ENCODE assay signal across 11 cellular contexts in genomic region chr4:71550220-71551190, GRCh38.
DNase-seq lines count a peak whose midpoint lies in the region; ATAC-seq and TF ChIP-seq lines count a peak whose summit lies in the region.
"Had no signal": no experiment of that assay in that cellular context is flagged by ENCODE, and none has a peak within 500 bp of the region (broad histone marks: within the 10 kb centered on the region; RNA-seq: fewer than 3 reads in every experiment).

No MANE protein-coding gene starts in this region.

- H3K27me3 ChIP-seq in PC-3 (ENCODE audit: low read length) = no peaks in the 10 kb centered on the region

- no peak overlapping the region for H3K27ac ChIP-seq in PC-3 (ENCODE audit: low read length)

- no peaks in the 10 kb centered on the region for H3K9me3 ChIP-seq in PC-3 (ENCODE audit: low read length)

- BruUV-seq in PC-3 (replicated peaks; lab: Mats Ljungman, UMichigan) = no TSS peak

- H3K4me1 ChIP-seq in PC-3 (ENCODE audit: insufficient read depth, low read length) = peaks cover 14% of the 10 kb centered on the region

- H3K79me2 ChIP-seq in PC-3 (ENCODE audit: low read length) = no peaks in the 10 kb centered on the region

- no peaks in the 10 kb centered on the region for H3F3A ChIP-seq in PC-3 (ENCODE audit: low read length, unreplicated experiment)

- intact Hi-C loops in PC-3 (cut with micrococcal nuclease) = loop anchor here (5.0 kb wide), 3 partner anchors 93 to 498 kb away; no protein-coding TSS in a partner anchor
- intact Hi-C loops in sciatic nerve (cut with DNase I) = no loop called here

- H2AFZ ChIP-seq in PC-3 (ENCODE audit: low read length) = 0 out of 2 replicates have a peak overlapping the region, but pooled peaks have one; percentile 16

- peak; percentile 66 for DNase-seq in PC-3
- peak in 1 of 2 donors; percentile 15 for DNase-seq in foreskin fibroblast
- DNase-seq in skeletal muscle cell (ENCODE audit: low read depth) = peak; percentile 30
- no peak for DNase-seq in sciatic nerve (ENCODE audit: low spot score)
- no peak for DNase-seq in NCI-H187 (lab: John Stamatoyannopoulos, UW)
- DNase-seq: activated CD4-positive, alpha-beta T cell treated with anti-CD3 and anti-CD28 coated beads for 1 hour; naive thymus-derived CD8-positive, alpha-beta T cell; NCI-H1048 had no signal

- POLR2A ChIA-PET in PC-3 (lab: Charles Lee; ENCODE audit: unreplicated experiment) = interaction anchor here (0.6 kb wide), 1 partner anchor 57 kb away, joined by 3 read pairs; no protein-coding TSS in a partner anchor

- ATAC-seq in GM18909 (IDR thresholded peaks at IDR 0.05; ENCODE audit: poor library complexity, unreplicated experiment) (peak; percentile 61), PC-3 (peak; percentile 67), GM19324 (IDR thresholded peaks at IDR 0.05; ENCODE audit: low FRiP score, unreplicated experiment) (no peak), sciatic nerve (no peak), GM21529 (IDR thresholded peaks at IDR 0.05; ENCODE audit: unreplicated experiment) (no peak)
- ATAC-seq: naive thymus-derived CD8-positive, alpha-beta T cell had no signal

- no peak overlapping the region for H3K9ac ChIP-seq in PC-3 (ENCODE audit: low read length)

- TF ChIP-seq CTCF in PC-3 (conservative IDR thresholded peaks at IDR 0.05; ENCODE audit: low read depth, low read length) (peak; percentile 52), foreskin fibroblast (IDR thresholded peaks at IDR 0.05; ENCODE audit: low read depth, low read length) (peak; percentile 35)

- H3K4me3 ChIP-seq in PC-3 (ENCODE audit: low read length) = no peak overlapping the region
- no peak overlapping the region for H3K4me3 ChIP-seq in foreskin fibroblast (ENCODE audit: low read depth in 1 of 2, low read length in 2 of 2)
- no peak overlapping the region for H3K4me3 ChIP-seq in skeletal muscle cell (ENCODE audit: low read depth, low read length)

- H3K9me2 ChIP-seq in PC-3 (replicated peaks; ENCODE audit: low read length) = no peaks in the 10 kb centered on the region

- peak overlapping the region; percentile 8; the same call in 1 of the 2 replicates for H3K4me2 ChIP-seq in PC-3 (ENCODE audit: low read length)

- no peaks in the 10 kb centered on the region for H4K20me1 ChIP-seq in PC-3 (ENCODE audit: low read length)

- CTCF ChIA-PET in PC-3 (lab: Charles Lee) = interaction anchor here (0.5 to 1.5 kb wide), 8 partner anchors 52 to 366 kb away, joined by 3 to 5 read pairs (median 4); no protein-coding TSS in a partner anchor

- no peaks in the 10 kb centered on the region for H3K36me3 ChIP-seq in PC-3 (ENCODE audit: low read depth, low read length)

Comparison
In these comparisons a context has a peak if more than half of its experiments do, and no peak if none do; other contexts are left out.
1. ATAC-seq: peak in GM18909 (single experiment) and PC-3 (single experiment); none in GM19324 (single experiment), sciatic nerve (single experiment) and GM21529 (single experiment).
2. DNase-seq: peak in PC-3 (single experiment) and skeletal muscle cell (single experiment); none in sciatic nerve (single experiment) and NCI-H187 (0 of 2).